ENCODE assay signal across 18 cellular contexts in the genomic region with DNA sequence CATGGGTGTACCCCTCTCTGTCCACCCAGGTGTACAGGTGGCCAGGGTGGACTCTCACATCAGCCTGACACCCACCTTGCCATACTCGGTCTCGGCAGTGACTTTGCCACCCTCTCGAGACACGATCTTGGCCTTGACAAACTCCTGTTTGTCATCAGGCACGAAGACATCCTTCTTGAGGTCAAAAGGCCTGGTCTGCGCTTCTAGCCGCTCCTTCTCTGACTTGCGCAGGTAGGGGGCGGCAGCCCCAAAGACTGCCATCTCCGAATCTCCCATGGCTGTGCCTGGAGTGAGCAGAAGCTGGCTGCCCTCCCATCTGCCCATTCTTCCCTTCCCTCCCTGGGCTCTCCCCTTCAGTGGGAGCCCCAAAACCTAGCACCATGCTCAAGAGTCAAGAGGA. TPM values are rescaled to one million over a fixed set of nuclear protein-coding genes. Genes with fewer than 3 reads are reported as not detected.
"Had no signal": no experiment of that assay in that cellular context is flagged by ENCODE, and none has a peak within 500 bp of the region (broad histone marks: within the 10 kb centered on the region; RNA-seq: fewer than 3 reads in every experiment).

No MANE protein-coding gene starts in this region.

- H3K4me1 Mint-ChIP-seq: activated naive CD8-positive, alpha-beta T cell treated with anti-CD3 and anti-CD28 coated beads, Interleukin-2, amount 50 U/mL, for 24 hours had no signal

- H3K27me3 ChIP-seq: ascending aorta, colonic mucosa, transverse colon had no signal

- H3K4me3 Mint-ChIP-seq: activated naive CD8-positive, alpha-beta T cell treated with anti-CD3 and anti-CD28 coated beads, Interleukin-2, amount 50 U/mL, for 24 hours; immature natural killer cell; natural killer cell; T-helper 17 cell had no signal

- H3K9me3 Mint-ChIP-seq: activated naive CD8-positive, alpha-beta T cell treated with anti-CD3 and anti-CD28 coated beads, Interleukin-2, amount 50 U/mL, for 24 hours; immature natural killer cell; natural killer cell had no signal

- DNase-seq: activated CD4-positive, alpha-beta T cell treated with anti-CD3 and anti-CD28 coated beads, Interleukin-2, amount 50 U/mL, for 4 hours; activated gamma-delta T cell treated with Interleukin-2 at 50 U/mL for 16 hours; activated naive CD8-positive, alpha-beta T cell treated with anti-CD3 and anti-CD28 coated beads, Interleukin-2, amount 50 U/mL, for 24 hours; activated T-cell treated with anti-CD3 and anti-CD28 coated beads, Interleukin-2, amount 50 U/mL, for 1 hour; colonic mucosa; effector CD8-positive, alpha-beta T cell; hypothalamus; immature natural killer cell; natural killer cell; occipital lobe; transverse colon had no signal

- H3K4me3 ChIP-seq: ascending aorta, colonic mucosa, transverse colon had no signal

- ATAC-seq: activated CD4-positive, CD25-positive, alpha-beta regulatory T cell treated with anti-CD3 and anti-CD28 coated beads, Interleukin-2, amount 50 U/mL, for 24 hours; activated naive CD8-positive, alpha-beta T cell treated with anti-CD3 and anti-CD28 coated beads, Interleukin-2, amount 50 U/mL, for 24 hours; natural killer cell; T-helper 17 cell had no signal

- H3K4me1 ChIP-seq: ascending aorta, colonic mucosa, transverse colon had no signal

- H3K27ac Mint-ChIP-seq: activated naive CD8-positive, alpha-beta T cell treated with anti-CD3 and anti-CD28 coated beads, Interleukin-2, amount 50 U/mL, for 24 hours; immature natural killer cell; natural killer cell; T-helper 17 cell had no signal

- H3K27me3 Mint-ChIP-seq: activated naive CD8-positive, alpha-beta T cell treated with anti-CD3 and anti-CD28 coated beads, Interleukin-2, amount 50 U/mL, for 24 hours had no signal

- H3K36me3 ChIP-seq: ascending aorta, colonic mucosa, transverse colon had no signal

- H3K27ac ChIP-seq: ascending aorta, colonic mucosa, epithelial cell of prostate, transverse colon had no signal

- H3K9me3 ChIP-seq: ascending aorta, colonic mucosa, transverse colon had no signal

- H3K36me3 Mint-ChIP-seq: immature natural killer cell, natural killer cell had no signal

RNA-seq across cellular contexts. Expression of a gene that starts 2.0 kb away (rescaled TPM):
- total RNA-seq: ascending aorta, lung microvascular endothelial cell, mononuclear cell, natural killer cell, subcutaneous adipose tissue, T-helper 17 cell had no signal

RNA-seq across cellular contexts. Expression of a gene that starts 25.4 kb away (rescaled TPM):
- total RNA-seq: ascending aorta, lung microvascular endothelial cell, mononuclear cell, natural killer cell, occipital lobe, subcutaneous adipose tissue, T-helper 17 cell had no signal

RNA-seq across cellular contexts. Expression of a gene that starts 56.6 kb away (rescaled TPM):
- total RNA-seq: lung microvascular endothelial cell, subcutaneous adipose tissue had no signal
